ENCODE assay signal across 1 cellular context in genomic region chr7:38699481-38699880, GRCh38.
TF ChIP-seq lines count a peak whose summit lies in the region.

No MANE protein-coding gene starts in this region.

TF ChIP-seq in SK-N-SH treated with all-trans-retinoic acid at 6 μM for 48 hours, 23 proteins besides CTCF, POLR2A, EP300 and RAD21 (continued from another document):
- TF ChIP-seq, protein P1, sequence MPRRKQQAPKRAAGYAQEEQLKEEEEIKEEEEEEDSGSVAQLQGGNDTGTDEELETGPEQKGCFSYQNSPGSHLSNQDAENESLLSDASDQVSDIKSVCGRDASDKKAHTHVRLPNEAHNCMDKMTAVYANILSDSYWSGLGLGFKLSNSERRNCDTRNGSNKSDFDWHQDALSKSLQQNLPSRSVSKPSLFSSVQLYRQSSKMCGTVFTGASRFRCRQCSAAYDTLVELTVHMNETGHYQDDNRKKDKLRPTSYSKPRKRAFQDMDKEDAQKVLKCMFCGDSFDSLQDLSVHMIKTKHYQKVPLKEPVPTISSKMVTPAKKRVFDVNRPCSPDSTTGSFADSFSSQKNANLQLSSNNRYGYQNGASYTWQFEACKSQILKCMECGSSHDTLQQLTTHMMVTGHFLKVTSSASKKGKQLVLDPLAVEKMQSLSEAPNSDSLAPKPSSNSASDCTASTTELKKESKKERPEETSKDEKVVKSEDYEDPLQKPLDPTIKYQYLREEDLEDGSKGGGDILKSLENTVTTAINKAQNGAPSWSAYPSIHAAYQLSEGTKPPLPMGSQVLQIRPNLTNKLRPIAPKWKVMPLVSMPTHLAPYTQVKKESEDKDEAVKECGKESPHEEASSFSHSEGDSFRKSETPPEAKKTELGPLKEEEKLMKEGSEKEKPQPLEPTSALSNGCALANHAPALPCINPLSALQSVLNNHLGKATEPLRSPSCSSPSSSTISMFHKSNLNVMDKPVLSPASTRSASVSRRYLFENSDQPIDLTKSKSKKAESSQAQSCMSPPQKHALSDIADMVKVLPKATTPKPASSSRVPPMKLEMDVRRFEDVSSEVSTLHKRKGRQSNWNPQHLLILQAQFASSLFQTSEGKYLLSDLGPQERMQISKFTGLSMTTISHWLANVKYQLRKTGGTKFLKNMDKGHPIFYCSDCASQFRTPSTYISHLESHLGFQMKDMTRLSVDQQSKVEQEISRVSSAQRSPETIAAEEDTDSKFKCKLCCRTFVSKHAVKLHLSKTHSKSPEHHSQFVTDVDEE (CRISPR knock-in tag; IDR thresholded peaks at IDR 0.05) = no peak
- TF ChIP-seq ESRRG (CRISPR knock-in tag; IDR thresholded peaks at IDR 0.05) (no peak), CSDC2 (CRISPR knock-in tag; IDR thresholded peaks at IDR 0.05) (no peak)
- TF ChIP-seq, protein P2, sequence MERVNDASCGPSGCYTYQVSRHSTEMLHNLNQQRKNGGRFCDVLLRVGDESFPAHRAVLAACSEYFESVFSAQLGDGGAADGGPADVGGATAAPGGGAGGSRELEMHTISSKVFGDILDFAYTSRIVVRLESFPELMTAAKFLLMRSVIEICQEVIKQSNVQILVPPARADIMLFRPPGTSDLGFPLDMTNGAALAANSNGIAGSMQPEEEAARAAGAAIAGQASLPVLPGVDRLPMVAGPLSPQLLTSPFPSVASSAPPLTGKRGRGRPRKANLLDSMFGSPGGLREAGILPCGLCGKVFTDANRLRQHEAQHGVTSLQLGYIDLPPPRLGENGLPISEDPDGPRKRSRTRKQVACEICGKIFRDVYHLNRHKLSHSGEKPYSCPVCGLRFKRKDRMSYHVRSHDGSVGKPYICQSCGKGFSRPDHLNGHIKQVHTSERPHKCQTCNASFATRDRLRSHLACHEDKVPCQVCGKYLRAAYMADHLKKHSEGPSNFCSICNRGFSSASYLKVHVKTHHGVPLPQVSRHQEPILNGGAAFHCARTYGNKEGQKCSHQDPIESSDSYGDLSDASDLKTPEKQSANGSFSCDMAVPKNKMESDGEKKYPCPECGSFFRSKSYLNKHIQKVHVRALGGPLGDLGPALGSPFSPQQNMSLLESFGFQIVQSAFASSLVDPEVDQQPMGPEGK (CRISPR knock-in tag; IDR thresholded peaks at IDR 0.05; ENCODE audit: borderline replicate concordance) = no peak
